ENCODE assay signal across 15 cellular contexts in the genomic region with DNA sequence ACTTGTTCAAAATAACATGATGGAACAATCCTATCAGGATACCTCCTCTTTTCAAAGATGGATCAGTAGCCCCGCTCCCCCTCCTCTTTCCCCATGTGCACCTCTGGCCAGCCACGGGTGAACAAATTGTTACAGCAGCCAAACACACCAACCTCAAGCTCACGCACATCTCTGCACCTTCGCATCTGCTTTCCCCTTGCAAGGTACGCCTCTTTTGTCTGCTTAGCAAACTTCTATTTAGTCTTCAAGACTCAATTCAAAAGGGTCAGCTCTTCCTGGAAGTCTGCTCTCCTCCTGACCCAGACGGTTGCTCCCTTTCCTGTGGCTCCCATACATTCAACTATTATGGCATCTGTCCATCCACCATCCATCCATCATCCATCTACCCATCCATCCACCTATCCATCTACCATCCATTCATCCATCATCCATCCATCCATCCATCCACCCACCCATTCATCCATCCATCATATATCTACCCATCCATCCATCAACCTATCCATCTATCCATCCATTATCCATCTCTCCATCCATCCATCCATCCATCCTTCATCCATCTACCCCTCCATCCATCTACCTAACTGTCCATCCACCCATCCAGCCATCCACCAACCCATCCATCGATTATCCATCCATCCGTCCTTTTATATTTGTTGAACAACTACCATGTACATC. TPM values are rescaled to one million over a fixed set of nuclear protein-coding genes. Genes with fewer than 3 reads are reported as not detected.
A peak's percentile ranks its signal among the peaks of the same experiment; 100 is the strongest.
DNase-seq lines count a peak whose midpoint lies in the region; ATAC-seq and TF ChIP-seq lines count a peak whose summit lies in the region.
"Had no signal": no experiment of that assay in that cellular context is flagged by ENCODE, and none has a peak within 500 bp of the region (broad histone marks: within the 10 kb centered on the region; RNA-seq: fewer than 3 reads in every experiment).

No MANE protein-coding gene starts in this region.

- no peaks in the 10 kb centered on the region for H3K9me3 Mint-ChIP-seq in Calu3 (ENCODE audit: low read depth, unreplicated experiment)
- peaks cover 0 to 6% (median 0%) of the 10 kb centered on the region in 11 donors for H3K9me3 Mint-ChIP-seq in naive thymus-derived CD4-positive, alpha-beta T cell

- H3K36me3 Mint-ChIP-seq in Calu3 (ENCODE audit: insufficient read depth, unreplicated experiment) (peaks cover 37% of the 10 kb centered on the region), T-helper 17 cell (ENCODE audit: low read depth) (no peaks in the 10 kb centered on the region)
- H3K36me3 Mint-ChIP-seq in naive thymus-derived CD4-positive, alpha-beta T cell: peaks cover 0 to 7% (median 4%) of the 10 kb centered on the region in 5 donors

- BruUV-seq in Calu3 (replicated peaks; lab: Mats Ljungman, UMichigan): no TSS peak

- no peaks in the 10 kb centered on the region for H3K9me3 ChIP-seq in BLaER1 treated with 17β-estradiol and CSF1 and Interleukin-3, amounts not matched to agents 10 nM and 100 nM (replicated peaks in 1 of 11)
- no peaks in the 10 kb centered on the region for H3K9me3 ChIP-seq in T-helper 17 cell (ENCODE audit: control insufficient read depth, low read length, poor library complexity, severe bottlenecking)
- no peaks in the 10 kb centered on the region for H3K9me3 ChIP-seq in naive thymus-derived CD4-positive, alpha-beta T cell (ENCODE audit: control insufficient read depth in 2 of 3, low read length in 3 of 3)
- no peaks in the 10 kb centered on the region for H3K9me3 ChIP-seq in tibial artery

- CTCF ChIA-PET in Calu3 (lab: Charles Lee): interaction anchor here (0.9 kb wide), 1 partner anchor 18 kb away, joined by 3 read pairs; no protein-coding TSS in a partner anchor
- CTCF ChIA-PET in naive thymus-derived CD4-positive, alpha-beta T cell (lab: Charles Lee): interaction anchor here (0.6 kb wide), 1 partner anchor 48 kb away, joined by 3 read pairs; no protein-coding TSS in a partner anchor

- DNase-seq in Calu3 (no peak), T-helper 17 cell (no peak), NCI-H2107 treated with DMSO at 0.1 percent for 48 hours (lab: John Stamatoyannopoulos, UW; ENCODE audit: unreplicated experiment) (no peak), tibial artery (no peak), DMS79 (lab: John Stamatoyannopoulos, UW) (no peak)
- DNase-seq in naive thymus-derived CD4-positive, alpha-beta T cell: no peak
- DNase-seq: H7; NCI-H1105 treated with DMSO at 0.1 percent for 48 hours; NCI-H1694; NCI-H2081 treated with DMSO at 0.1 percent for 48 hours; NK-92 treated with Interleukin-12 subunit alpha and Interleukin-12 subunit beta, amount 100 ng/mL, for 24 hours; SHP77 had no signal

- POLR2A ChIA-PET in naive thymus-derived CD4-positive, alpha-beta T cell (lab: Charles Lee): interaction anchor here (1.0 to 2.2 kb wide), 3 partner anchors 9 to 19 kb away, joined by 4 to 16 read pairs (median 4); no protein-coding TSS in a partner anchor

- peaks cover 19 to 35% (median 29%) of the 10 kb centered on the region in 11 experiments for H3K27me3 ChIP-seq in BLaER1 treated with 17β-estradiol and CSF1 and Interleukin-3, amounts not matched to agents 10 nM and 100 nM
- H3K27me3 ChIP-seq in naive thymus-derived CD4-positive, alpha-beta T cell (ENCODE audit: control insufficient read depth in 2 of 2, insufficient read depth in 2 of 2, low read length in 2 of 2): no peaks in the 10 kb centered on the region
- peaks cover 4 to 36% of the 10 kb centered on the region in 2 donors for H3K27me3 ChIP-seq in tibial artery

- H3K4me2 ChIP-seq in BLaER1 treated with 17β-estradiol and CSF1 and Interleukin-3, amounts not matched to agents 10 nM and 100 nM: peak overlapping the region; percentile 9 to 86 (median 74); a peak in 20 of 22 replicates

- H3K27ac Mint-ChIP-seq in Calu3 (ENCODE audit: unreplicated experiment): peak overlapping the region; percentile 31
- peak overlapping the region; percentile 3 for H3K27ac Mint-ChIP-seq in T-helper 17 cell
- peak overlapping the region in 8 of 9 donors; percentile 34 to 91 (median 77) for H3K27ac Mint-ChIP-seq in naive thymus-derived CD4-positive, alpha-beta T cell

- H3K4me1 Mint-ChIP-seq in Calu3 (ENCODE audit: low read depth, unreplicated experiment) (no peaks in the 10 kb centered on the region), T-helper 17 cell (peaks cover 16% of the 10 kb centered on the region)
- peaks cover 13 to 52% (median 38%) of the 10 kb centered on the region in 7 donors for H3K4me1 Mint-ChIP-seq in naive thymus-derived CD4-positive, alpha-beta T cell

- peaks cover 3 to 36% (median 17%) of the 10 kb centered on the region in 11 experiments; a peak in 13 of 22 replicates for H3K36me3 ChIP-seq in BLaER1 treated with 17β-estradiol and CSF1 and Interleukin-3, amounts not matched to agents 10 nM and 100 nM
- H3K36me3 ChIP-seq in naive thymus-derived CD4-positive, alpha-beta T cell (ENCODE audit: control insufficient read depth in 2 of 3, insufficient read depth in 3 of 3, low read length in 3 of 3): peaks cover 0 to 16% (median 0%) of the 10 kb centered on the region in 3 experiments
- peaks cover 0 to 20% (median under 1%) of the 10 kb centered on the region in 3 donors for H3K36me3 ChIP-seq in tibial artery

- H3K27ac ChIP-seq in BLaER1 treated with 17β-estradiol and CSF1 and Interleukin-3, amounts not matched to agents 10 nM and 100 nM: 0 out of 22 replicates have a peak overlapping the region, but pooled peaks of 1 of the 11 experiments have one; percentile 7
- peak overlapping the region; percentile 8 for H3K27ac ChIP-seq in naive thymus-derived CD4-positive, alpha-beta T cell (ENCODE audit: low read depth, low read length)
- H3K27ac ChIP-seq in tibial artery: no peak overlapping the region
- H3K27ac ChIP-seq: SK-N-MC had no signal

- H3K27me3 Mint-ChIP-seq in Calu3 (ENCODE audit: unreplicated experiment) (peaks cover 57% of the 10 kb centered on the region), T-helper 17 cell (peaks cover 10% of the 10 kb centered on the region)
- peaks cover 0 to 37% (median 4%) of the 10 kb centered on the region in 5 donors for H3K27me3 Mint-ChIP-seq in naive thymus-derived CD4-positive, alpha-beta T cell

- no peak for TF ChIP-seq CTCF in Calu3 (IDR thresholded peaks at IDR 0.05; ENCODE audit: unreplicated experiment)
- no peak for TF ChIP-seq CTCF in tibial artery (IDR thresholded peaks at IDR 0.05)

- peaks cover 25 to 49% (median 35%) of the 10 kb centered on the region in 10 experiments for H3K4me1 ChIP-seq in BLaER1 treated with 17β-estradiol and CSF1 and Interleukin-3, amounts not matched to agents 10 nM and 100 nM
- H3K4me1 ChIP-seq in naive thymus-derived CD4-positive, alpha-beta T cell (ENCODE audit: control insufficient read depth in 2 of 2, insufficient read depth in 2 of 2, low read length in 2 of 2): peaks cover 8 to 15% of the 10 kb centered on the region in 2 donors
- H3K4me1 ChIP-seq in tibial artery: peaks cover 0 to 15% (median 7%) of the 10 kb centered on the region in 4 donors

- intact Hi-C loops in Calu3 (cut with micrococcal nuclease; ENCODE audit: unreplicated experiment) (no loop called here), tibial artery (cut with DNase I; ENCODE audit: low total_unique reads) (no loop called here)
- intact Hi-C loops in naive thymus-derived CD4-positive, alpha-beta T cell (cut with micrococcal nuclease): loop anchor here (5.0 to 10.0 kb wide), 2 partner anchors 210 to 322 kb away; no protein-coding TSS in a partner anchor

- no peak overlapping the region for H3K4me3 ChIP-seq in BLaER1 treated with 17β-estradiol and CSF1 and Interleukin-3, amounts not matched to agents 10 nM and 100 nM
- no peak overlapping the region for H3K4me3 ChIP-seq in naive thymus-derived CD4-positive, alpha-beta T cell (ENCODE audit: low read length)
- no peak overlapping the region for H3K4me3 ChIP-seq in tibial artery
- H3K4me3 ChIP-seq: SK-N-MC had no signal

- H3K4me3 Mint-ChIP-seq in Calu3 (ENCODE audit: low read depth, unreplicated experiment) (no peak overlapping the region), T-helper 17 cell (no peak overlapping the region)
- peak overlapping the region in 6 of 10 donors; percentile 10 to 52 (median 34) for H3K4me3 Mint-ChIP-seq in naive thymus-derived CD4-positive, alpha-beta T cell

- ATAC-seq in T-helper 17 cell: no peak
- no peak for ATAC-seq in naive thymus-derived CD4-positive, alpha-beta T cell

- H3K9ac ChIP-seq in BLaER1 treated with 17β-estradiol and CSF1 and Interleukin-3, amounts not matched to agents 10 nM and 100 nM: no peak overlapping the region

- peaks cover 0 to 28% (median 10%) of the 10 kb centered on the region in 11 experiments; a peak in 12 of 22 replicates for H4K20me1 ChIP-seq in BLaER1 treated with 17β-estradiol and CSF1 and Interleukin-3, amounts not matched to agents 10 nM and 100 nM

RNA-seq across cellular contexts. Expression of gene CDH22, which starts 36.3 kb away (rescaled TPM):
- total RNA-seq in Calu3 (2022) (not detected in 2 replicates), T-helper 17 cell (not detected)
- not detected for total RNA-seq in naive thymus-derived CD4-positive, alpha-beta T cell
- not detected for polyA plus RNA-seq in naive thymus-derived CD4-positive, alpha-beta T cell
- total RNA-seq: NCI-H460 had no signal

Comparison
In these comparisons a context has a peak if more than half of its experiments do, and no peak if none do; other contexts are left out.
1. H3K27ac Mint-ChIP-seq: peak in every context shown above with its lines; median percentile 77 in naive thymus-derived CD4-positive, alpha-beta T cell; 31 in Calu3; 3 in T-helper 17 cell.
2. H3K4me3 Mint-ChIP-seq: peak in naive thymus-derived CD4-positive, alpha-beta T cell (6 of 10); none in Calu3 (single experiment) and T-helper 17 cell (single experiment).
3. intact Hi-C loops: an anchor here in naive thymus-derived CD4-positive, alpha-beta T cell (5.0 to 10.0 kb wide); none called in Calu3 and tibial artery.